1 cellular context compared by ENCODE assay signal in the genomic region with DNA sequence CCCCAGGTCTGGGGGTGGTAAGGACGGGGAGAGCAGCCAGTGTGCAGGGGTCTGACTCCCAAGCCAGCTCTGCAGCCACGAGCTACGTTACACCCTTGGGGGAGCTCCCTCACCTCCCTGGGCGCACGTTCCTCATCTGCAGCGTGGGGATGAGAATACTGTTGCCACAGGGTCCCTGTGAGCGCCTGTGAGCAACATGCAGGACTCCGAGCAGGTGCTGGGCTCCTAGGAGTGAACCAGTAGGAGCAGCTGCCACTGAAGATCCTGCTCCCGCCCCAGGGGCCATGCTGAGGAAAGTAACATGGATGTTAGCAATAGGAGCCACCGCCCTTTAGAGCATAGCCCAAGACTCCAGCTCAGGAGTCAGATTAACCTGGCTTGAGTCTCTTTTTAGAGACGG.
TF ChIP-seq lines count a peak whose summit lies in the region.

No MANE protein-coding gene starts in this region.

TF ChIP-seq in H1, 55 proteins besides CTCF, POLR2A, EP300 and RAD21:
- TF ChIP-seq SP4 (IDR thresholded peaks at IDR 0.05; ENCODE audit: low read length) (no peak), FOSL1 (IDR thresholded peaks at IDR 0.05; ENCODE audit: insufficient read depth, low read depth, low read length) (no peak), EGR1 (IDR thresholded peaks at IDR 0.05; ENCODE audit: borderline replicate concordance, low read depth, low read length) (no peak), BRCA1 (IDR thresholded peaks at IDR 0.05; ENCODE audit: low read depth, low read length) (no peak), CREB1 (IDR thresholded peaks at IDR 0.05) (no peak), TAF7 (optimal IDR thresholded peaks at IDR 0.05; ENCODE audit: borderline replicate concordance, low read depth, low read length) (no peak), E2F6 (IDR thresholded peaks at IDR 0.05) (no peak), SP1 (IDR thresholded peaks at IDR 0.05; ENCODE audit: low read depth, low read length) (no peak), NANOG (IDR thresholded peaks at IDR 0.05; ENCODE audit: insufficient read depth, low read depth, low read length, poor library complexity, severe bottlenecking) (no peak), CHD1 (IDR thresholded peaks at IDR 0.05; ENCODE audit: low read depth, low read length) (no peak)
- TF ChIP-seq, protein P1, sequence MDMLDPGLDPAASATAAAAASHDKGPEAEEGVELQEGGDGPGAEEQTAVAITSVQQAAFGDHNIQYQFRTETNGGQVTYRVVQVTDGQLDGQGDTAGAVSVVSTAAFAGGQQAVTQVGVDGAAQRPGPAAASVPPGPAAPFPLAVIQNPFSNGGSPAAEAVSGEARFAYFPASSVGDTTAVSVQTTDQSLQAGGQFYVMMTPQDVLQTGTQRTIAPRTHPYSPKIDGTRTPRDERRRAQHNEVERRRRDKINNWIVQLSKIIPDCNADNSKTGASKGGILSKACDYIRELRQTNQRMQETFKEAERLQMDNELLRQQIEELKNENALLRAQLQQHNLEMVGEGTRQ (IDR thresholded peaks at IDR 0.05; ENCODE audit: low read length) = no peak
